In the genomic region with DNA sequence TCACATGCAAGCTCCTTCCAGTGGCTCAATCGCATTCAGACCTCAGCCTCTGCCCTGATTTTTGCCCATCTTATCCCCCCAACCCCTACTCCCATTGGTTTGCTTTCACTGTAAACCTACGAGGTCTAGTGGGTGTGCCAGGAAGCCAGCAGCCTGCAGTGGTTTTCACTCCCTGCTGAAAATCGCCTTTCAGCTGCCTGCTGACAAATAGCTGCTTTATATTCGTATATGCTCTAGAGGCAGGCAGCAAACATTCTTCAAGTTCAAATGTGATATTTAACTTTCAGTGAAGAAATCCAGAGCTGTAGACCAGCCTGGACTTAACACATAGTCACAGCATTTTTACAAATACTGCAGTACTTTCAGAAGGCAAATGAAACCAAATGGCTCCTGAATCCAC, we compare ENCODE assay signal across 8 cellular contexts.
A peak's percentile ranks its signal among the peaks of the same experiment; 100 is the strongest.
DNase-seq lines count a peak whose midpoint lies in the region; ATAC-seq, FAIRE-seq and TF ChIP-seq lines count a peak whose summit lies in the region.

No MANE protein-coding gene starts in this region.

- no peak for TF ChIP-seq CTCF in astrocyte (IDR thresholded peaks at IDR 0.05; ENCODE audit: insufficient read depth, low read depth, low read length)
- TF ChIP-seq CTCF in right lobe of liver (IDR thresholded peaks at IDR 0.05), result no peak
- TF ChIP-seq CTCF in thyroid gland (IDR thresholded peaks at IDR 0.05), result no peak

- 8% methylated on average over 4 of the region's 4 CpGs for WGBS in right lobe of liver (ENCODE audit: insufficient coverage, low coverage, low lambda C conversion rate, missing lambda C conversion rate)
- 15 to 19% methylated on average over 4 of the region's 4 CpGs for WGBS in thyroid gland, 2 donors

- no peak overlapping the region for H3K4me3 Mint-ChIP-seq in astrocyte (ENCODE audit: unreplicated experiment)

- no peaks in the 10 kb centered on the region for H3K27me3 ChIP-seq in ACC112 (ENCODE audit: insufficient read depth, low read length)
- no peaks in the 10 kb centered on the region for H3K27me3 ChIP-seq in astrocyte (ENCODE audit: insufficient read depth, low read length)
- H3K27me3 ChIP-seq in right lobe of liver, result no peaks in the 10 kb centered on the region
- no peaks in the 10 kb centered on the region for H3K27me3 ChIP-seq in thyroid gland

- peaks cover 29% of the 10 kb centered on the region for H3K4me1 ChIP-seq in ACC112 (ENCODE audit: control insufficient read depth, insufficient read depth, low read length, unreplicated experiment)
- H3K4me1 ChIP-seq in astrocyte (ENCODE audit: insufficient read depth, low read length), result peaks cover 3% of the 10 kb centered on the region
- peaks cover 0 to 34% (median 16%) of the 10 kb centered on the region in 4 donors for H3K4me1 ChIP-seq in right lobe of liver
- H3K4me1 ChIP-seq in thyroid gland, result peaks cover 43 to 50% of the 10 kb centered on the region in 2 donors

- peak; percentile 43 to 58 (median 48) for ATAC-seq in right lobe of liver
- no peak for ATAC-seq in GM19328 (IDR thresholded peaks at IDR 0.05; ENCODE audit: unreplicated experiment)

- H3K27ac ChIP-seq in ACC112 (ENCODE audit: low read depth, low read length) (no peak overlapping the region), astrocyte (ENCODE audit: low read depth, low read length) (no peak overlapping the region), right lobe of liver (peak overlapping the region; percentile 4 to 55 (median 53)), thyroid gland (peak overlapping the region; percentile 39 to 60 (median 48))

- H3K4me3 ChIP-seq in ACC112 (ENCODE audit: low read depth, low read length) (peak overlapping the region; percentile 72), astrocyte (ENCODE audit: insufficient read depth, low read depth, low read length) (no peak overlapping the region), right lobe of liver (peak overlapping the region in 1 of 3 donors; percentile 0), thyroid gland (replicated peaks in 1 of 3) (no peak overlapping the region)

- H3K27me3 Mint-ChIP-seq in astrocyte (ENCODE audit: low read depth, unreplicated experiment), result no peaks in the 10 kb centered on the region

- H3K9me3 Mint-ChIP-seq in astrocyte (ENCODE audit: unreplicated experiment), result no peaks in the 10 kb centered on the region

- H3K36me3 Mint-ChIP-seq in astrocyte (ENCODE audit: low read depth, unreplicated experiment), result peaks cover 5% of the 10 kb centered on the region

- H3K27ac Mint-ChIP-seq in astrocyte (ENCODE audit: unreplicated experiment), result peak overlapping the region; percentile 29

- H3K36me3 ChIP-seq in ACC112 (ENCODE audit: insufficient read depth, low read length) (peaks cover 5% of the 10 kb centered on the region; the same call in 1 of the 2 replicates), astrocyte (ENCODE audit: insufficient read depth, low read length) (no peaks in the 10 kb centered on the region), right lobe of liver (peaks cover 0 to 14% (median 0%) of the 10 kb centered on the region in 4 donors), thyroid gland (no peaks in the 10 kb centered on the region)

- H3K4me1 Mint-ChIP-seq in astrocyte (ENCODE audit: low read depth, unreplicated experiment), result peaks cover 27% of the 10 kb centered on the region

- FAIRE-seq in astrocyte (lab: Jason Lieb, UNC), result no peak

- H3K4me2 ChIP-seq in astrocyte (ENCODE audit: low read length), result peak overlapping the region; percentile 53

- TF ChIP-seq POLR2A in right lobe of liver (IDR thresholded peaks at IDR 0.05), result no peak
- no peak for TF ChIP-seq POLR2A in thyroid gland (IDR thresholded peaks at IDR 0.05)

- H3K9me3 ChIP-seq in astrocyte (ENCODE audit: insufficient read depth, low read depth, low read length), result no peaks in the 10 kb centered on the region
- H3K9me3 ChIP-seq in right lobe of liver, result no peaks in the 10 kb centered on the region
- H3K9me3 ChIP-seq in thyroid gland, result no peaks in the 10 kb centered on the region

- H3K79me2 ChIP-seq in ACC112 (ENCODE audit: control insufficient read depth, insufficient read depth, low read length, unreplicated experiment), result no peaks in the 10 kb centered on the region
- H3K79me2 ChIP-seq in astrocyte (ENCODE audit: insufficient read depth, low read length), result no peaks in the 10 kb centered on the region

- peaks cover 5% of the 10 kb centered on the region for H4K20me1 ChIP-seq in astrocyte (ENCODE audit: insufficient read depth, low read length)

- no peak overlapping the region for H2AFZ ChIP-seq in ACC112 (ENCODE audit: low read length, unreplicated experiment)
- H2AFZ ChIP-seq in astrocyte (ENCODE audit: low read depth, low read length), result no peak overlapping the region

- H3K9ac ChIP-seq in astrocyte (ENCODE audit: low read length), result peak overlapping the region; percentile 26

- intact Hi-C loops in right lobe of liver (cut with DNase I) (no loop called here), thyroid gland (cut with DNase I) (no loop called here)

- DNase-seq in NCI-H2227 (lab: John Stamatoyannopoulos, UW; ENCODE audit: unreplicated experiment) (peak; percentile 4), astrocyte (ENCODE audit: low read depth) (peak; percentile 32), right lobe of liver (no peak), thyroid gland (peak in 1 of 2 donors; percentile 20), dedifferentiated amniotic fluid mesenchymal stem cell (ENCODE audit: extremely low spot score) (no peak), putamen (ENCODE audit: low spot score) (no peak)

Comparison
In these comparisons a context has a peak if more than half of its experiments do, and no peak if none do; other contexts are left out.
1. H3K27ac ChIP-seq: peak in right lobe of liver (3 of 3) and thyroid gland (3 of 3); none in ACC112 (single experiment) and astrocyte (single experiment).
2. DNase-seq: peak in NCI-H2227 (single experiment) and astrocyte (single experiment); none in right lobe of liver (0 of 3), dedifferentiated amniotic fluid mesenchymal stem cell (single experiment) and putamen (single experiment).